29 cellular contexts compared by ENCODE assay signal in the genomic region with DNA sequence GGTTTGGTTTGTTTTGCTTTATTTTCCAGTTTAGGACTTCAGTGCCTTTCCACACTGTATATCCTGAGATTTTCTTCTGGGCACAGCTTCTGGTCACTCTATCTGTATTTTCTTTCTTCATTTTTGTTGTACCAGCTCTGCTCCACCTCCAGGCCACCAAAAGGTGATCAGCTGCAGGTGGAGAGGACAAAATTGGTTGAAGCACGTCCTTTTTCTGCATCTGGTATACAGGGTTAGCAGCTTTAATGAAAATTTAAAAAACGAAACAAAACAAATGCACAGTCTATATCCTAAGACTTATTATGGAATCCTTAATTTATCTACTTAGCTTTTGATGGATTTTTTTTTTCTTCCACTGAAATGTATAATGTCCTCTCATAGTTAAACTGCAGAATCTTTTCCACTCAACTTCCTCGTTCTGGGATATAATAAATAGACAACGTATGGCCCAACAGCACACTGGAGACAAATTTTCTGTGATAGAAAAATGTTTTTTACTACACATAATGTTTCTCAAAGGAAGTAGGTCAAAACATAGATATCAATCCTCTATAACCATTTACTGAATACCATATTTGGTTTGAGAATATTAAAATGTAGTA.
"Had no signal": no experiment of that assay in that cellular context is flagged by ENCODE, and none has a peak within 500 bp of the region (broad histone marks: within the 10 kb centered on the region; RNA-seq: fewer than 3 reads in every experiment).

No MANE protein-coding gene starts in this region.

- H3K4me3 Mint-ChIP-seq: stimulated activated effector memory CD8-positive, alpha-beta T cell treated with anti-CD3 and anti-CD28 coated beads, Interleukin-12 subunit alpha, Interleukin-12 subunit beta, amount 100 ng/mL, for 72 hours; stimulated activated memory B cell treated with anti-CD40 and anti-IgM and Interleukin-4, amounts not matched to agents 10 μg/mL and 1 μg/mL and 100 μg/mL, for 72 hours; stimulated activated naive B cell treated with anti-CD40 and anti-IgM and Interleukin-4, amounts not matched to agents 10 μg/mL and 1 μg/mL and 100 μg/mL, for 72 hours; stimulated activated naive CD8-positive, alpha-beta T cell treated with anti-CD3 and anti-CD28 coated beads, Interleukin-15, amount 100 ng/mL, for 72 hours; stimulated activated naive CD8-positive, alpha-beta T cell treated with anti-CD3 and anti-CD28 coated beads, Interleukin-15, Interleukin-2, amounts not matched to agents 100 ng/mL and 50 ng/mL, for 24 hours; type B pancreatic cell had no signal

- H3K4me3 ChIP-seq: stomach, suprapubic skin, testis, thoracic aorta, thyroid gland, tibial artery, tibial nerve, transverse colon, upper lobe of left lung, upper lobe of right lung, uterus, vagina had no signal

- H3K4me1 ChIP-seq: stomach, suprapubic skin, testis, thyroid gland, tibial artery, tibial nerve, transverse colon, upper lobe of left lung, upper lobe of right lung, uterus, vagina had no signal

- H3K4me1 Mint-ChIP-seq: stimulated activated effector memory CD8-positive, alpha-beta T cell treated with anti-CD3 and anti-CD28 coated beads, Interleukin-12 subunit alpha, Interleukin-12 subunit beta, amount 100 ng/mL, for 72 hours; stimulated activated memory B cell treated with anti-CD40 and anti-IgM and Interleukin-4, amounts not matched to agents 10 μg/mL and 1 μg/mL and 100 μg/mL, for 72 hours; stimulated activated naive B cell treated with anti-CD40 and anti-IgM and Interleukin-4, amounts not matched to agents 10 μg/mL and 1 μg/mL and 100 μg/mL, for 72 hours; stimulated activated naive CD8-positive, alpha-beta T cell treated with anti-CD3 and anti-CD28 coated beads, Interleukin-15, amount 100 ng/mL, for 72 hours had no signal

- ATAC-seq: stimulated activated effector memory CD8-positive, alpha-beta T cell treated with anti-CD3 and anti-CD28 coated beads, Interleukin-12 subunit alpha, Interleukin-12 subunit beta, amount 100 ng/mL, for 72 hours; stimulated activated memory B cell treated with anti-CD40 and anti-IgM and Interleukin-4, amounts not matched to agents 10 μg/mL and 1 μg/mL and 100 μg/mL, for 72 hours; stimulated activated naive B cell treated with anti-CD40 and anti-IgM and Interleukin-4, amounts not matched to agents 10 μg/mL and 1 μg/mL and 100 μg/mL, for 72 hours; stimulated activated naive CD8-positive, alpha-beta T cell treated with anti-CD3 and anti-CD28 coated beads, Interleukin-15, amount 100 ng/mL, for 72 hours; stimulated activated naive CD8-positive, alpha-beta T cell treated with anti-CD3 and anti-CD28 coated beads, Interleukin-15, Interleukin-2, amounts not matched to agents 100 U/mL and 50 U/mL, for 24 hours; upper lobe of right lung had no signal

- H3K27ac Mint-ChIP-seq: stimulated activated effector memory CD8-positive, alpha-beta T cell treated with anti-CD3 and anti-CD28 coated beads, Interleukin-12 subunit alpha, Interleukin-12 subunit beta, amount 100 ng/mL, for 72 hours; stimulated activated memory B cell treated with anti-CD40 and anti-IgM and Interleukin-4, amounts not matched to agents 10 μg/mL and 1 μg/mL and 100 μg/mL, for 72 hours; stimulated activated naive B cell treated with anti-CD40 and anti-IgM and Interleukin-4, amounts not matched to agents 10 μg/mL and 1 μg/mL and 100 μg/mL, for 72 hours; stimulated activated naive CD8-positive, alpha-beta T cell treated with anti-CD3 and anti-CD28 coated beads, Interleukin-15, amount 100 ng/mL, for 72 hours; stimulated activated naive CD8-positive, alpha-beta T cell treated with anti-CD3 and anti-CD28 coated beads, Interleukin-15, Interleukin-2, amounts not matched to agents 100 ng/mL and 50 ng/mL, for 24 hours; type B pancreatic cell had no signal

- H3K27ac ChIP-seq: stomach, suprapubic skin, testis, thoracic aorta, thyroid gland, tibial artery, tibial nerve, transverse colon, upper lobe of left lung, upper lobe of right lung, uterus, vagina had no signal

- H3K27me3 ChIP-seq: testis, thyroid gland, tibial artery, upper lobe of left lung, upper lobe of right lung, uterus, vagina had no signal

- H3K9me3 ChIP-seq: stomach, suprapubic skin, testis, thoracic aorta, thyroid gland, tibial artery, tibial nerve, transverse colon, upper lobe of left lung, upper lobe of right lung, uterus, vagina had no signal

- H3K36me3 ChIP-seq: stomach, suprapubic skin, thoracic aorta, thyroid gland, tibial artery, tibial nerve, transverse colon, upper lobe of left lung, upper lobe of right lung, uterus, vagina had no signal

- DNase-seq: stimulated activated CD4-positive, alpha-beta T cell treated with anti-CD3 and anti-CD28 coated beads, Interleukin-2, amount 100 ng/mL, for 48 hours; stimulated activated CD4-positive, alpha-beta T cell treated with anti-CD3 and anti-CD28 coated beads, Interleukin-4, amount 100 ng/mL, for 1 hour; stimulated activated CD4-positive, alpha-beta T cell treated with anti-CD3 and anti-CD28 coated beads, Interleukin-4, amount 100 ng/mL, for 24 hours; stimulated activated CD4-positive, alpha-beta T cell treated with anti-CD3 and anti-CD28 coated beads, Interleukin-4, amount 100 ng/mL, for 4 hours; stimulated activated CD8-positive, alpha-beta memory T cell treated with anti-CD3 and anti-CD28 coated beads, Interleukin-4, amount 100 ng/mL, for 48 hours; stimulated activated naive B cell treated with anti-CD40 and anti-IgM and Interleukin-4, amounts not matched to agents 10 μg/mL and 1 μg/mL and 100 μg/mL, for 72 hours; stimulated activated naive CD4-positive, alpha-beta T cell; stimulated activated naive CD4-positive, alpha-beta T cell treated with Interleukin-2 at 50 U/mL for 16 hours; stimulated activated naive CD8-positive, alpha-beta T cell treated with anti-CD3 and anti-CD28 coated beads, Interleukin-15, amount 100 ng/mL, for 72 hours; stimulated activated naive CD8-positive, alpha-beta T cell treated with anti-CD3 and anti-CD28 coated beads, Interleukin-15, Interleukin-2, amounts not matched to agents 100 U/mL and 50 U/mL, for 24 hours; stomach; substantia nigra; testis; thyroid gland; tibial artery; transverse colon; trophoblast cell; upper lobe of left lung; upper lobe of right lung; uterus had no signal

- FAIRE-seq: urothelium cell line had no signal

- H3K36me3 Mint-ChIP-seq: stimulated activated effector memory CD8-positive, alpha-beta T cell treated with anti-CD3 and anti-CD28 coated beads, Interleukin-12 subunit alpha, Interleukin-12 subunit beta, amount 100 ng/mL, for 72 hours; stimulated activated memory B cell treated with anti-CD40 and anti-IgM and Interleukin-4, amounts not matched to agents 10 μg/mL and 1 μg/mL and 100 μg/mL, for 72 hours; stimulated activated naive B cell treated with anti-CD40 and anti-IgM and Interleukin-4, amounts not matched to agents 10 μg/mL and 1 μg/mL and 100 μg/mL, for 72 hours; type B pancreatic cell had no signal

- H3K9me3 Mint-ChIP-seq: stimulated activated effector memory CD8-positive, alpha-beta T cell treated with anti-CD3 and anti-CD28 coated beads, Interleukin-12 subunit alpha, Interleukin-12 subunit beta, amount 100 ng/mL, for 72 hours; stimulated activated memory B cell treated with anti-CD40 and anti-IgM and Interleukin-4, amounts not matched to agents 10 μg/mL and 1 μg/mL and 100 μg/mL, for 72 hours; stimulated activated naive B cell treated with anti-CD40 and anti-IgM and Interleukin-4, amounts not matched to agents 10 μg/mL and 1 μg/mL and 100 μg/mL, for 72 hours; stimulated activated naive CD8-positive, alpha-beta T cell treated with anti-CD3 and anti-CD28 coated beads, Interleukin-15, amount 100 ng/mL, for 72 hours; stimulated activated naive CD8-positive, alpha-beta T cell treated with anti-CD3 and anti-CD28 coated beads, Interleukin-15, Interleukin-2, amounts not matched to agents 100 ng/mL and 50 ng/mL, for 24 hours; type B pancreatic cell had no signal
